ENCODE assay signal across 16 cellular contexts in genomic region chr1:212366901-212367300, GRCh38. TPM values are rescaled to one million over a fixed set of nuclear protein-coding genes. Genes with fewer than 3 reads are reported as not detected.
DNase-seq lines count a peak whose midpoint lies in the region; ATAC-seq and TF ChIP-seq lines count a peak whose summit lies in the region.
"Had no signal": no experiment of that assay in that cellular context is flagged by ENCODE, and none has a peak within 500 bp of the region (broad histone marks: within the 10 kb centered on the region; RNA-seq: fewer than 3 reads in every experiment).

No MANE protein-coding gene starts in this region.

- peaks cover 0 to 3% (median under 1%) of the 10 kb centered on the region in 4 donors for H3K4me1 Mint-ChIP-seq in naive thymus-derived CD8-positive, alpha-beta T cell
- H3K4me1 Mint-ChIP-seq: activated naive CD4-positive, alpha-beta T cell treated with anti-CD3 and anti-CD28 coated beads, Interleukin-2, amount 10 ng/mL, durations not matched to agents 7 days and 5 days; mesothelial cell of epicardium had no signal

- H3K4me3 ChIP-seq in AG10803 (ENCODE audit: low read length) (no peak overlapping the region), coronary artery (no peak overlapping the region)

- H3K27ac ChIP-seq in coronary artery = peak overlapping the region; percentile 4 to 51

- no peak overlapping the region for H3K4me3 Mint-ChIP-seq in naive thymus-derived CD8-positive, alpha-beta T cell
- H3K4me3 Mint-ChIP-seq: activated naive CD4-positive, alpha-beta T cell treated with anti-CD3 and anti-CD28 coated beads, Interleukin-2, amount 10 ng/mL, durations not matched to agents 7 days and 5 days; mesothelial cell of epicardium had no signal

- peaks cover 10 to 77% (median 36%) of the 10 kb centered on the region in 3 donors for H3K36me3 Mint-ChIP-seq in naive thymus-derived CD8-positive, alpha-beta T cell

- DNase-seq in AG10803 (ENCODE audit: low read depth) (peak; percentile 53), HCEC 1CT (peak; percentile 57), coronary artery (ENCODE audit: low spot score) (no peak), T-helper 2 cell (no peak)
- DNase-seq in naive thymus-derived CD8-positive, alpha-beta T cell = no peak
- DNase-seq in stimulated activated CD4-positive, alpha-beta T cell treated with anti-CD3 and anti-CD28 coated beads, Interleukin-4, amount 100 ng/mL, for 1 hour = no peak
- DNase-seq in activated effector memory CD4-positive, alpha-beta T cell treated with Interleukin-2 at 50 U/mL for 16 hours = no peak
- DNase-seq: activated CD4-positive, alpha-beta T cell treated with anti-CD3 and anti-CD28 coated beads, Interleukin-2, amount 50 U/mL, for 4 hours; activated naive CD4-positive, alpha-beta T cell treated with anti-CD3 and anti-CD28 coated beads, Interleukin-2, amount 10 ng/mL, durations not matched to agents 7 days and 5 days; C1 segment of cervical spinal cord; NCI-H1092 treated with DMSO at 0.1 percent for 48 hours; NCI-H345; stimulated activated CD4-positive, alpha-beta T cell treated with anti-CD3 and anti-CD28 coated beads, Interleukin-2, amount 100 ng/mL, for 48 hours; stimulated activated naive CD8-positive, alpha-beta T cell treated with anti-CD3 and anti-CD28 coated beads, Interleukin-15, Interleukin-2, amounts not matched to agents 100 U/mL and 50 U/mL, for 24 hours had no signal

- peaks cover 0 to 4% (median 0%) of the 10 kb centered on the region in 9 donors for H3K9me3 Mint-ChIP-seq in naive thymus-derived CD8-positive, alpha-beta T cell

- H3K27me3 Mint-ChIP-seq in naive thymus-derived CD8-positive, alpha-beta T cell = no peaks in the 10 kb centered on the region
- H3K27me3 Mint-ChIP-seq: activated naive CD4-positive, alpha-beta T cell treated with anti-CD3 and anti-CD28 coated beads, Interleukin-2, amount 10 ng/mL, durations not matched to agents 7 days and 5 days had no signal

- TF ChIP-seq CTCF in AG10803 (conservative IDR thresholded peaks at IDR 0.05; ENCODE audit: low read length) (no peak), coronary artery (IDR thresholded peaks at IDR 0.05) (no peak)

- POLR2A ChIA-PET in naive thymus-derived CD8-positive, alpha-beta T cell (lab: Charles Lee) = no interaction called here

- no peak for ATAC-seq in naive thymus-derived CD8-positive, alpha-beta T cell
- no peak for ATAC-seq in GM18909 (IDR thresholded peaks at IDR 0.05; ENCODE audit: poor library complexity, unreplicated experiment)
- ATAC-seq: stimulated activated naive CD8-positive, alpha-beta T cell treated with anti-CD3 and anti-CD28 coated beads, Interleukin-15, Interleukin-2, amounts not matched to agents 100 U/mL and 50 U/mL, for 24 hours had no signal

- H3K27ac Mint-ChIP-seq in naive thymus-derived CD8-positive, alpha-beta T cell = peak overlapping the region in 6 of 10 donors; percentile 18 to 68 (median 48)
- H3K27ac Mint-ChIP-seq: activated naive CD4-positive, alpha-beta T cell treated with anti-CD3 and anti-CD28 coated beads, Interleukin-2, amount 10 ng/mL, durations not matched to agents 7 days and 5 days; mesothelial cell of epicardium had no signal

RNA-seq across cellular contexts. Expression of gene PACC1, which starts 47.8 kb away (rescaled TPM):
- total RNA-seq in naive thymus-derived CD8-positive, alpha-beta T cell = 10 to 100 TPM; 13.3 to 15.5 TPM
- 10 to 100 TPM in 1 of 3 donors, 1 to 10 TPM in 2; 8.0 to 10.5 (median 8.3) TPM for polyA plus RNA-seq in naive thymus-derived CD8-positive, alpha-beta T cell

Comparison
In these comparisons a context has a peak if more than half of its experiments do, and no peak if none do; other contexts are left out.
1. DNase-seq: peak in AG10803 (single experiment) and HCEC 1CT (single experiment); none in coronary artery (single experiment), naive thymus-derived CD8-positive, alpha-beta T cell (0 of 10), stimulated activated CD4-positive, alpha-beta T cell treated with anti-CD3 and anti-CD28 coated beads, Interleukin-4, amount 100 ng/mL, for 1 hour (single experiment), T-helper 2 cell (0 of 5) and activated effector memory CD4-positive, alpha-beta T cell treated with Interleukin-2 at 50 U/mL for 16 hours (single experiment).